In the genomic region with DNA sequence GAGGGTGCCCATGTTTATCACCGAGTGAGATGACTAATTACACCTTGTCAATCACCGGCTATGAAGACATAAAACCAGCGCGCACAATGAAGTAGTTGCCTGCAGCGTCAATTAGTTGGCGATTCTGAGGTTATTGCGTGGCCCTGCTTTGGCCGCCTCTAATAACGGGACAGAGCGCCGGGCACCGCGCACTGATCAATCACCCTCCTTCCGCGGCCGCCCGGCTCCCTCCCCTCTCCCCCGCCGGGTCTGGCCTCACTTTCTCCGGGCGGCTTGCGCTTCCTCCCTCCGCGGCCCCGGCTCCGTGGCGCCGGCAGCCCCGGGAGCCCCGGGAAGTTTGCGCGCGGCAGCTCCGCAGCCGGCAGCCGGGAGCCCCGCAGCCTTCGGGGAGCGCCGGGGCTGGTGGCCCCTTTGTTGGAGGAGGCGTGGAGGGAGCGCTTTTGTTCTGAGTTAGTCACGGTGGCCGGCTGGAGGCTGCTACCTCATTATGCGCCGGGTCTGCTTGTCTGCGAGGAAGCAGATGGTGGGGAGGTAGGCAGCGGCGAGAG, we compare ENCODE assay signal across 10 cellular contexts. TPM values are rescaled to one million over a fixed set of nuclear protein-coding genes. Genes with fewer than 3 reads are reported as not detected.
DNase-seq lines count a peak whose midpoint lies in the region; ATAC-seq and TF ChIP-seq lines count a peak whose summit lies in the region.
"Had no signal": no experiment of that assay in that cellular context is flagged by ENCODE, and none has a peak within 500 bp of the region (broad histone marks: within the 10 kb centered on the region; RNA-seq: fewer than 3 reads in every experiment).

No MANE protein-coding gene starts in this region.

- peak overlapping the region; percentile 44 for H3K4me3 ChIP-seq in iPS-18c (ENCODE audit: insufficient read depth, low read depth, low read length)

- ATAC-seq in HG02870 (IDR thresholded peaks at IDR 0.05; ENCODE audit: unreplicated experiment) (no peak), GM19467 (IDR thresholded peaks at IDR 0.05; ENCODE audit: unreplicated experiment) (no peak), esophagus mucosa (no peak)
- ATAC-seq: pancreas had no signal

- DNase-seq in A172 (ENCODE audit: low spot score), result peak; percentile 11
- peak; percentile 18 for DNase-seq in EH (ENCODE audit: low read depth)
- DNase-seq in RWPE1 (ENCODE audit: low spot score), result peak; percentile 86
- no peak for DNase-seq in erythroblast (lab: John Stamatoyannopoulos, UW)

- TF ChIP-seq POLR2A in erythroblast (IDR thresholded peaks at IDR 0.05; ENCODE audit: low read length), result no peak

- H3K9me3 ChIP-seq in iPS-18c (ENCODE audit: control insufficient read depth, insufficient read depth, low read length), result peaks cover 4% of the 10 kb centered on the region
- H3K9me3 ChIP-seq: pancreas had no signal

- H3K27ac ChIP-seq in RWPE1, result no peak overlapping the region
- H3K27ac ChIP-seq: pancreas had no signal

- TF ChIP-seq CTCF in RWPE1 (conservative IDR thresholded peaks at IDR 0.05; ENCODE audit: low read depth), result no peak

- CTCF ChIA-PET in RWPE1 (lab: Yijun Ruan, JAX), result interaction anchor here (0.5 to 1.2 kb wide), 2 partner anchors 47 to 220 kb away, joined by 3 read pairs; no protein-coding TSS in a partner anchor

- POLR2A ChIA-PET in RWPE1 (lab: Yijun Ruan, JAX; ENCODE audit: low non-redundant PET), result no interaction called here

RNA-seq across cellular contexts. Expression of a gene that starts 3.2 kb away (rescaled TPM):
- 10.9 and 14.5 TPM in 2 replicates for total RNA-seq in A172 (2014; rRNA removed; shearing (Covaris generic))
- total RNA-seq in esophagus mucosa, result not detected
- total RNA-seq: pancreas; T-helper 1 cell treated with Interleukin-12 subunit alpha and Interleukin-12 subunit beta and Interleukin-4 antibody, amounts not matched to agents 30 ng/mL and 1 ng/mL, for 36 hours had no signal

Comparison
In these comparisons a context has a peak if more than half of its experiments do, and no peak if none do; other contexts are left out.
1. DNase-seq: peak in A172 (single experiment), EH (single experiment) and RWPE1 (single experiment); none in erythroblast (0 of 2).
2. RNA of a gene that starts 3.2 kb away (total RNA-seq): 10.9 to 14.5 TPM in A172; not detected in esophagus mucosa (single experiment); every median in the first group is over 10 times any median in the second.